14 cellular contexts compared by ENCODE assay signal in genomic region chr6:50062051-50062450, GRCh38. TPM values are rescaled to one million over a fixed set of nuclear protein-coding genes. Genes with fewer than 3 reads are reported as not detected.
DNase-seq lines count a peak whose midpoint lies in the region; ATAC-seq and TF ChIP-seq lines count a peak whose summit lies in the region.
"Had no signal": no experiment of that assay in that cellular context is flagged by ENCODE, and none has a peak within 500 bp of the region (broad histone marks: within the 10 kb centered on the region; RNA-seq: fewer than 3 reads in every experiment).

No MANE protein-coding gene starts in this region.

- DNase-seq in BE2C (peak; percentile 7), MG63 (peak; percentile 23), fibroblast of mammary gland (ENCODE audit: low read depth) (no peak), NCI-H1417 (lab: John Stamatoyannopoulos, UW) (no peak), AG20443 (ENCODE audit: low spot score) (no peak), AG08395 (ENCODE audit: low spot score) (no peak)
- DNase-seq: anterior cingulate cortex; CD8-positive, alpha-beta T cell; left cardiac atrium; NCI-H1105; SIG-M5; stimulated activated CD8-positive, alpha-beta memory T cell treated with anti-CD3 and anti-CD28 coated beads, Interleukin-4, amount 100 ng/mL, for 48 hours had no signal

- H3K4me3 ChIP-seq in BE2C (ENCODE audit: low read depth, low read length) (no peak overlapping the region), MG63 (no peak overlapping the region), fibroblast of mammary gland (ENCODE audit: control insufficient read depth, low read depth, low read length) (no peak overlapping the region)

- no peaks in the 10 kb centered on the region for H3K4me1 ChIP-seq in BE2C

- TF ChIP-seq CTCF in BE2C (IDR thresholded peaks at IDR 0.05; ENCODE audit: low read depth, low read length) (peak; percentile 46), fibroblast of mammary gland (conservative IDR thresholded peaks at IDR 0.05; ENCODE audit: control insufficient read depth, insufficient read depth, low read depth, low read length) (peak; percentile 23)

- H3K36me3 ChIP-seq in BE2C = no peaks in the 10 kb centered on the region
- H3K36me3 ChIP-seq in MG63 = no peaks in the 10 kb centered on the region

- H3K9me3 ChIP-seq in BE2C (no peaks in the 10 kb centered on the region), MG63 (no peaks in the 10 kb centered on the region)

- no peaks in the 10 kb centered on the region for H3K27me3 ChIP-seq in BE2C
- no peaks in the 10 kb centered on the region for H3K27me3 ChIP-seq in MG63

- ATAC-seq in GM18868 (IDR thresholded peaks at IDR 0.05; ENCODE audit: unreplicated experiment) (peak; percentile 67), HG03025 (IDR thresholded peaks at IDR 0.05; ENCODE audit: low FRiP score, unreplicated experiment) (no peak)
- ATAC-seq: CD8-positive, alpha-beta T cell; left cardiac atrium had no signal

RNA-seq across cellular contexts. Expression of gene DEFB112, which starts 12.3 kb away (rescaled TPM):
- not detected for polyA plus RNA-seq in BE2C (2012; ENCODE audit: insufficient read depth, insufficient read length, low read depth)
- total RNA-seq in MG63 (2014; rRNA removed; shearing (Covaris generic); ENCODE audit: low replicate concordance) = not detected in 2 replicates
- total RNA-seq: CD8-positive, alpha-beta T cell; left cardiac atrium had no signal

RNA-seq across cellular contexts. Expression of gene DEFB110, which starts 40.3 kb away (rescaled TPM):
- polyA plus RNA-seq in BE2C (2012; ENCODE audit: insufficient read depth, insufficient read length, low read depth) = not detected
- not detected in 2 replicates for total RNA-seq in MG63 (2014; rRNA removed; shearing (Covaris generic); ENCODE audit: low replicate concordance)
- total RNA-seq: CD8-positive, alpha-beta T cell; left cardiac atrium had no signal

Comparison
In these comparisons a context has a peak if more than half of its experiments do, and no peak if none do; other contexts are left out.
1. DNase-seq: peak in BE2C (single experiment) and MG63 (single experiment); none in fibroblast of mammary gland (single experiment), NCI-H1417 (0 of 3), AG20443 (single experiment) and AG08395 (single experiment).